22 cellular contexts compared by ENCODE assay signal in the genomic region with DNA sequence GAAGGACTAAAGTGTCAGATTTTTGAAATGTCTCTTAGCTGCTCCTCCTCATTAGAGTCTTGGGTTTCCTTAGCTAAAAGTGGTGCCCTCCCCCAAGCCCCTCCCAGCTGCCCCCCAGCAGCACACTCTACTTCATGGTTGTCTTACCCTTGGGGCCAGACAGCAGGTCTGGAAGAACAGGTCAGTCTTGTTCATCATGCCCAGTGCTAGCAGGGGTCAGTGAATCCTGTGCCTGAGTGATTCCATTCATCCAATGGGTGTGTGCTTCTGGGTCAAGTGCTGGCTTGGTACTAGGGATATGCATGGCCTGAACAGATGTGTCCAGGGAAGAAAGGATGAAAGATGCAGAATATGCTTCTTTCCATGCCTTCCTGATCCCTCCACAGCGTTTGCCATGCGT.
"Had no signal": no experiment of that assay in that cellular context is flagged by ENCODE, and none has a peak within 500 bp of the region (broad histone marks: within the 10 kb centered on the region; RNA-seq: fewer than 3 reads in every experiment).

No MANE protein-coding gene starts in this region.

- H3K27me3 ChIP-seq: gastrocnemius medialis, right lobe of liver, stomach, tibial nerve, upper lobe of right lung, uterus had no signal

- H3K36me3 Mint-ChIP-seq: memory B cell; natural killer cell; stimulated activated effector memory CD8-positive, alpha-beta T cell treated with anti-CD3 and anti-CD28 coated beads, Interleukin-12 subunit alpha, Interleukin-12 subunit beta, amount 100 ng/mL, for 72 hours had no signal

- H3K4me2 ChIP-seq: smooth muscle cell had no signal

- H3K36me3 ChIP-seq: gastrocnemius medialis, thoracic aorta, tibial nerve, upper lobe of right lung, uterus had no signal

- H3K4me3 ChIP-seq: coronary artery, gastrocnemius medialis, lung, right lobe of liver, smooth muscle cell, stomach, thoracic aorta, tibial nerve, upper lobe of right lung, uterus had no signal

- H3K4me3 Mint-ChIP-seq: memory B cell; natural killer cell; stimulated activated effector memory CD8-positive, alpha-beta T cell treated with anti-CD3 and anti-CD28 coated beads, Interleukin-12 subunit alpha, Interleukin-12 subunit beta, amount 100 ng/mL, for 72 hours had no signal

- H3K27ac Mint-ChIP-seq: memory B cell; natural killer cell; progenitor cell of endocrine pancreas; stimulated activated effector memory CD8-positive, alpha-beta T cell treated with anti-CD3 and anti-CD28 coated beads, Interleukin-12 subunit alpha, Interleukin-12 subunit beta, amount 100 ng/mL, for 72 hours had no signal

- H3K27me3 Mint-ChIP-seq: memory B cell, progenitor cell of endocrine pancreas had no signal

- H3K9me3 ChIP-seq: gastrocnemius medialis, right lobe of liver, stomach, thoracic aorta, tibial nerve, upper lobe of right lung, uterus had no signal

- H2AFZ ChIP-seq: parathyroid adenoma had no signal

- FAIRE-seq: keratinocyte had no signal

- H3K9me3 Mint-ChIP-seq: memory B cell; natural killer cell; stimulated activated effector memory CD8-positive, alpha-beta T cell treated with anti-CD3 and anti-CD28 coated beads, Interleukin-12 subunit alpha, Interleukin-12 subunit beta, amount 100 ng/mL, for 72 hours had no signal

- H3K4me1 ChIP-seq: gastrocnemius medialis, parathyroid adenoma, right lobe of liver, tibial nerve, upper lobe of right lung, uterus had no signal

- H3K9ac ChIP-seq: parathyroid adenoma had no signal

- DNase-seq: effector CD4-positive, alpha-beta T cell; foreskin fibroblast; gastrocnemius medialis; natural killer cell; right lobe of liver; stimulated activated CD4-positive, alpha-beta T cell treated with anti-CD3 and anti-CD28 coated beads, Interleukin-12 subunit alpha, Interleukin-12 subunit beta, amount 100 ng/mL, for 4 hours; stimulated activated CD4-positive, alpha-beta T cell treated with anti-CD3 and anti-CD28 coated beads, Interleukin-1b, Interleukin-23, amount 100 ng/mL, for 48 hours; stimulated activated CD4-positive, alpha-beta T cell treated with anti-CD3 and anti-CD28 coated beads, Interleukin-4, amount 100 ng/mL, for 24 hours; stimulated activated naive CD4-positive, alpha-beta T cell treated with Interleukin-2 at 50 U/mL for 16 hours; stomach; upper lobe of right lung; uterus had no signal

- H3K27ac ChIP-seq: coronary artery, gastrocnemius medialis, parathyroid adenoma, right lobe of liver, stomach, thoracic aorta, tibial nerve, upper lobe of right lung, uterus had no signal
